23 cellular contexts compared by ENCODE assay signal in genomic region chr2:114426111-114426510, GRCh38. TPM values are rescaled to one million over a fixed set of nuclear protein-coding genes. Genes with fewer than 3 reads are reported as not detected.
DNase-seq lines count a peak whose midpoint lies in the region; ATAC-seq and TF ChIP-seq lines count a peak whose summit lies in the region.
"Had no signal": no experiment of that assay in that cellular context is flagged by ENCODE, and none has a peak within 500 bp of the region (broad histone marks: within the 10 kb centered on the region; RNA-seq: fewer than 3 reads in every experiment).

No MANE protein-coding gene starts in this region.

- H3K4me1 ChIP-seq in ascending aorta (peaks cover 7 to 10% of the 10 kb centered on the region in 2 donors), tibial artery (peaks cover 0 to 46% (median 16%) of the 10 kb centered on the region in 4 donors)

- no peak for TF ChIP-seq CTCF in ascending aorta (IDR thresholded peaks at IDR 0.05)
- TF ChIP-seq CTCF in tibial artery (IDR thresholded peaks at IDR 0.05) = no peak

- peak; percentile 42 for DNase-seq in MG63
- peak in 1 of 2 donors; percentile 80 for DNase-seq in ascending aorta (ENCODE audit: low spot score in 2 of 2)
- peak; percentile 47 for DNase-seq in medulla oblongata (ENCODE audit: extremely low spot score)
- DNase-seq in tibial artery = peak; percentile 21 to 72
- no peak for DNase-seq in activated naive CD4-positive, alpha-beta T cell treated with anti-CD3 and anti-CD28 coated beads, Interleukin-2, amount 50 U/mL, for 16 hours
- no peak for DNase-seq in NCI-H2029 (lab: John Stamatoyannopoulos, UW)
- DNase-seq: CD4-positive, alpha-beta T cell; COR-L47; DMS79 treated with DMSO at 0.1 percent for 48 hours; HCEC 1CT; KG1; NCI-H1105; NCI-H146; NCI-H2081 treated with DMSO at 0.1 percent for 48 hours; NCI-H2171 treated with DMSO at 0.1 percent for 48 hours; NK-92 treated with Interleukin-12 subunit alpha and Interleukin-12 subunit beta, amount 100 ng/mL, for 24 hours; SIG-M5; SK-N-SH had no signal

- H3K4me3 ChIP-seq in MG63 (no peak overlapping the region), ascending aorta (peak overlapping the region in 1 of 2 donors; percentile 1), tibial artery (no peak overlapping the region)
- H3K4me3 ChIP-seq: BLaER1, GM12878, GM23338 had no signal

- intact Hi-C loops in ascending aorta (cut with DNase I) (loop anchor here (5.0 kb wide), 2 partner anchors 116 to 144 kb away; no protein-coding TSS in a partner anchor), tibial artery (cut with DNase I; ENCODE audit: low total_unique reads) (no loop called here)

- no peak for ATAC-seq in HG02588 (IDR thresholded peaks at IDR 0.05; ENCODE audit: unreplicated experiment)
- ATAC-seq: GM12878, GM23338, Panc1 had no signal

- H3K9me3 ChIP-seq in MG63 (no peaks in the 10 kb centered on the region), ascending aorta (no peaks in the 10 kb centered on the region), tibial artery (no peaks in the 10 kb centered on the region)
- H3K9me3 ChIP-seq: BLaER1, SK-N-SH had no signal

- H3K27ac ChIP-seq in ascending aorta (peak overlapping the region; percentile 76 to 81), tibial artery (peak overlapping the region; percentile 22 to 57)
- H3K27ac ChIP-seq: BLaER1 had no signal

- H3K36me3 ChIP-seq in MG63 (no peaks in the 10 kb centered on the region), ascending aorta (no peaks in the 10 kb centered on the region), tibial artery (no peaks in the 10 kb centered on the region)
- H3K36me3 ChIP-seq: BLaER1 had no signal

- H3K27me3 ChIP-seq in MG63 (no peaks in the 10 kb centered on the region), ascending aorta (no peaks in the 10 kb centered on the region), tibial artery (no peaks in the 10 kb centered on the region)
- H3K27me3 ChIP-seq: BLaER1 had no signal

RNA-seq across cellular contexts. Expression of gene DPP10, which starts 16.3 kb away (rescaled TPM):
- total RNA-seq in MG63 (2014; rRNA removed; shearing (Covaris generic); ENCODE audit: low replicate concordance) = 1.7 and 6.4 TPM in 2 replicates
- total RNA-seq in ascending aorta = not detected
- total RNA-seq: CD4-positive, alpha-beta T cell; GM12878 had no signal

Comparison
In these comparisons a context has a peak if more than half of its experiments do, and no peak if none do; other contexts are left out.
1. DNase-seq: peak in MG63 (single experiment), medulla oblongata (single experiment) and tibial artery (2 of 2); none in activated naive CD4-positive, alpha-beta T cell treated with anti-CD3 and anti-CD28 coated beads, Interleukin-2, amount 50 U/mL, for 16 hours (single experiment) and NCI-H2029 (single experiment).